In the genomic region with DNA sequence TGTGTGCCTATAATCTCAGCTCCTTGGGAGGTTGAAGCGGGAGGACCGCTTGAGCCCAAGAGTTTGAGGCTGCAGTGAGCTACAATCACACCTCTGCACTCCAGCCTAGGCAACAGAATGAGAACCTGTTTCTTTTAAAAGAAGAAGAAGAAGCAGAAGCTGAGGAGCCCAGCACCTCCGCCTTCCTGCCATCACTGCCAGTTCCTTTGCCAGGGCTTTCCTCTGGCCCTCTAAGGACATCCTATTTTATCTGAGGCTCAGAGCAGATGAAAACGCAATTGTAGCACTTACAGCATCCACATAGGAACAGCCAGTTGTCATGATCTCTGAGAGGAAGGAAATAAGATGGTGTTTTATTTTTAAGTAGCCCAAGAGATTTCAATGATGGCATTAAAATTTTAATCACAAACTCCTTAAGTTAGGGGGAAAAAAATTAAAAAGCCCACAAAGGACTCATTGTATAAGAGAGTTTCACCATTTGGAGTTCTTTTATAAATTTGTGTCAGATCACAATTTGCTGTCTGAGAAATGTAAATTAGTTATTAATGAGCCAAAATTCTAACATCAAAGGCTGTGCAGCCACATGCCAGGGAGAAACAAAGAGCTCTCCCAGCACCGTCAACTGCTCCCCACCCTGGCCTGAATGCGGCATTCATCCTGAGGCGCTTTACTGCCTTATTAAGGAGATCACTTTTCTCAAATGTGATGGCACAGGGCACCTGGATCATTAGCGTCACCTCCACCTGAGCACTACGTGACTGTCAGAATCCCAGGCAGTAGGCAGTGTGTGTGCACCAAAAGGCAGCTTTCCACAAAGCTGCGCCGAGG, we compare ENCODE assay signal across 14 cellular contexts.
DNase-seq lines count a peak whose midpoint lies in the region.
"Had no signal": no experiment of that assay in that cellular context is flagged by ENCODE, and none has a peak within 500 bp of the region (broad histone marks: within the 10 kb centered on the region; RNA-seq: fewer than 3 reads in every experiment).

No MANE protein-coding gene starts in this region.

- H3K4me2 ChIP-seq in BLaER1 treated with 17β-estradiol and CSF1 and Interleukin-3, amounts not matched to agents 10 nM and 100 nM = peak overlapping the region in 7 of 11 experiments; percentile 26 to 72 (median 60); a peak in 15 of 22 replicates

- DNase-seq in UCSD-AML1 (lab: John Stamatoyannopoulos, UW; ENCODE audit: unreplicated experiment) (peak; percentile 12), globus pallidus (ENCODE audit: low spot score) (peak; percentile 78), putamen (ENCODE audit: low spot score) (peak; percentile 76), NCI-H2081 treated with DMSO at 0.1 percent for 48 hours (lab: John Stamatoyannopoulos, UW) (no peak), HK-2 (ENCODE audit: unreplicated experiment) (no peak), iPS-NIHi11 (ENCODE audit: low spot score) (no peak), ecto neural progenitor cell (ENCODE audit: low spot score) (no peak)
- DNase-seq: activated CD8-positive, alpha-beta T cell treated with anti-CD3 and anti-CD28 coated beads for 36 hours; adrenal gland; cortex of kidney; left lung; NCI-H748 treated with DMSO at 0.1 percent for 48 hours; right lobe of liver had no signal

- H3K27me3 ChIP-seq in BLaER1 treated with 17β-estradiol and CSF1 and Interleukin-3, amounts not matched to agents 10 nM and 100 nM = no peaks in the 10 kb centered on the region
- H3K27me3 ChIP-seq: adrenal gland, left lung, right lobe of liver had no signal

- H3K36me3 ChIP-seq in BLaER1 treated with 17β-estradiol and CSF1 and Interleukin-3, amounts not matched to agents 10 nM and 100 nM = no peaks in the 10 kb centered on the region
- H3K36me3 ChIP-seq: adrenal gland, left lung, right lobe of liver had no signal

- H3K4me3 ChIP-seq in BLaER1 treated with 17β-estradiol and CSF1 and Interleukin-3, amounts not matched to agents 10 nM and 100 nM = no peak overlapping the region
- H3K4me3 ChIP-seq: adrenal gland, left lung, right lobe of liver had no signal

- no peaks in the 10 kb centered on the region for H4K20me1 ChIP-seq in BLaER1 treated with 17β-estradiol and CSF1 and Interleukin-3, amounts not matched to agents 10 nM and 100 nM

- H3K9ac ChIP-seq in BLaER1 treated with 17β-estradiol and CSF1 and Interleukin-3, amounts not matched to agents 10 nM and 100 nM = no peak overlapping the region

- H3K27ac ChIP-seq in BLaER1 treated with 17β-estradiol and CSF1 and Interleukin-3, amounts not matched to agents 10 nM and 100 nM = no peak overlapping the region
- H3K27ac ChIP-seq: right lobe of liver had no signal

- peaks cover 5 to 40% (median 33%) of the 10 kb centered on the region in 10 experiments; a peak in 19 of 20 replicates for H3K4me1 ChIP-seq in BLaER1 treated with 17β-estradiol and CSF1 and Interleukin-3, amounts not matched to agents 10 nM and 100 nM
- H3K4me1 ChIP-seq: right lobe of liver had no signal

- H3K9me3 ChIP-seq in BLaER1 treated with 17β-estradiol and CSF1 and Interleukin-3, amounts not matched to agents 10 nM and 100 nM (replicated peaks in 1 of 11) = no peaks in the 10 kb centered on the region
- H3K9me3 ChIP-seq: adrenal gland, left lung, right lobe of liver had no signal

Comparison
In these comparisons a context has a peak if more than half of its experiments do, and no peak if none do; other contexts are left out.
1. DNase-seq: peak in UCSD-AML1 (single experiment), globus pallidus (single experiment) and putamen (single experiment); none in NCI-H2081 treated with DMSO at 0.1 percent for 48 hours (single experiment), HK-2 (single experiment), iPS-NIHi11 (single experiment) and ecto neural progenitor cell (single experiment).